In the genomic region with DNA sequence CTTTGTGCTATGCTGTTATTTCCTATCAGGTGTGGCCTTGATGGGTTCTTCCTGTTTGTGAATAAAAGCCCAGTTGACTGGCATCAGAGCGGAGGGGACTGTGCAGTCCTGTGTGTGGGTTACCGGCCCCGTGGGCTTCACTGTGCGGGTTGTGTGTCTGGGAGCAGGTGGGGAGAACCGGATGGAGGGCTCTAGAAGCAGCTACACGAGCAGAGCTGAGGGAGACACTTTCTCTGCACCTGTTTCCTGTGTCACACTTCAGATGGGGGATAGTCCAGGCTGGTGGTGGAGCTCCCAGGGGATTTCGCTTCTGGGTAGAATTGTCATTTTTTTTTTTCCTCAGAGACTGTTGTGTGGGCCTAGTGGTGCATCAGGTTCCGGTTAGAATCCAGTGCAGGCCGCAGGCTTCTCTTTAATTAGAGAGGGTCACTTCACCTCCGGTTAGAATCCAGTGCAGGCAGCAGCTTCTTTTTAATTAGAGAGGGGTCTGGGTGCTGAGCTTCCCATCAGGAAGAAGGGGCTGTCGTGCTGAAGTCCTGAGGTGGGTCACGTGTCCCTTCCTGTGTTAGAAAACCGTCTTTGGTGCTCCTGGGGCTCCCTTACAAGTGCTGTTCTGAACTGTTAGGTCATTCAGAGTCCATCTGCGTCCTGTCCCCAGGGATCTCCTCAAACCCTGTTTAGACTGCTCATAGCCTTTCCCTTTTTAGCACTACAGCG, we compare ENCODE assay signal across 9 cellular contexts.
A peak's percentile ranks its signal among the peaks of the same experiment; 100 is the strongest.
DNase-seq lines count a peak whose midpoint lies in the region; ATAC-seq and TF ChIP-seq lines count a peak whose summit lies in the region.
"Had no signal": no experiment of that assay in that cellular context is flagged by ENCODE, and none has a peak within 500 bp of the region (broad histone marks: within the 10 kb centered on the region; RNA-seq: fewer than 3 reads in every experiment).

No MANE protein-coding gene starts in this region.

- peaks cover 13% of the 10 kb centered on the region; the same call in 1 of the 2 replicates for H4K20me1 ChIP-seq in PC-3 (ENCODE audit: low read length)

- ATAC-seq in HG03558 (IDR thresholded peaks at IDR 0.05; ENCODE audit: extremely low read depth, unreplicated experiment) = peak; percentile 84
- ATAC-seq in naive thymus-derived CD4-positive, alpha-beta T cell = peak; percentile 67
- ATAC-seq in PC-3 = no peak
- ATAC-seq: K562 had no signal

- H3K79me2 ChIP-seq in PC-3 (ENCODE audit: low read length) = peaks cover 98% of the 10 kb centered on the region

- H3K36me3 Mint-ChIP-seq in naive thymus-derived CD4-positive, alpha-beta T cell = peaks cover 0 to 39% (median 0%) of the 10 kb centered on the region in 5 donors

- H3K36me3 ChIP-seq in naive thymus-derived CD4-positive, alpha-beta T cell (ENCODE audit: control insufficient read depth in 2 of 3, insufficient read depth in 3 of 3, low read length in 3 of 3) = no peaks in the 10 kb centered on the region
- H3K36me3 ChIP-seq in PC-3 (ENCODE audit: low read depth, low read length) = no peaks in the 10 kb centered on the region

- TF ChIP-seq CTCF in GM12875 (IDR thresholded peaks at IDR 0.05; ENCODE audit: borderline replicate concordance, insufficient read depth, low read depth, low read length) (no peak), GM20000 (IDR thresholded peaks at IDR 0.05; ENCODE audit: extremely low read depth, missing control alignments) (no peak), PC-3 (conservative IDR thresholded peaks at IDR 0.05; ENCODE audit: low read depth, low read length) (no peak)

- H3K27ac Mint-ChIP-seq in naive thymus-derived CD4-positive, alpha-beta T cell = peak overlapping the region; percentile 84 to 98 (median 93)

- no peak overlapping the region for H3K4me2 ChIP-seq in PC-3 (ENCODE audit: low read length)

- no TSS peak for BruUV-seq in PC-3 (replicated peaks; lab: Mats Ljungman, UMichigan)

- H3K4me3 ChIP-seq in GM12875 (ENCODE audit: low read depth, low read length) (peak overlapping the region; percentile 50), PC-3 (ENCODE audit: low read length) (no peak overlapping the region)
- H3K4me3 ChIP-seq in naive thymus-derived CD4-positive, alpha-beta T cell (ENCODE audit: low read length) = peak overlapping the region; percentile 22
- H3K4me3 ChIP-seq: K562 had no signal

- H3K4me1 ChIP-seq in naive thymus-derived CD4-positive, alpha-beta T cell (ENCODE audit: control insufficient read depth in 2 of 2, insufficient read depth in 2 of 2, low read length in 2 of 2) = peaks cover 50 to 92% of the 10 kb centered on the region in 2 donors
- H3K4me1 ChIP-seq in PC-3 (ENCODE audit: insufficient read depth, low read length) = peaks cover 11% of the 10 kb centered on the region; the same call in 1 of the 2 replicates

- CTCF ChIA-PET in naive thymus-derived CD4-positive, alpha-beta T cell (lab: Charles Lee) = interaction anchor here (0.8 to 0.9 kb wide), 2 partner anchors 27 to 31 kb away, joined by 3 read pairs; no protein-coding TSS in a partner anchor
- CTCF ChIA-PET in PC-3 (lab: Charles Lee) = no interaction called here

- peak overlapping the region; percentile 65 to 88 (median 82) for H3K4me3 Mint-ChIP-seq in naive thymus-derived CD4-positive, alpha-beta T cell

- H3K27me3 ChIP-seq in naive thymus-derived CD4-positive, alpha-beta T cell (ENCODE audit: control insufficient read depth in 2 of 2, insufficient read depth in 2 of 2, low read length in 2 of 2) = no peaks in the 10 kb centered on the region
- H3K27me3 ChIP-seq in PC-3 (ENCODE audit: low read length) = no peaks in the 10 kb centered on the region

- H3K9me3 ChIP-seq in naive thymus-derived CD4-positive, alpha-beta T cell (ENCODE audit: control insufficient read depth in 2 of 3, low read length in 3 of 3) = no peaks in the 10 kb centered on the region
- no peaks in the 10 kb centered on the region for H3K9me3 ChIP-seq in PC-3 (ENCODE audit: low read length)

- peaks cover 0 to 2% (median 0%) of the 10 kb centered on the region in 11 donors for H3K9me3 Mint-ChIP-seq in naive thymus-derived CD4-positive, alpha-beta T cell

- H2AFZ ChIP-seq in PC-3 (ENCODE audit: low read length) = no peak overlapping the region

- H3K4me1 Mint-ChIP-seq in naive thymus-derived CD4-positive, alpha-beta T cell = peaks cover 84 to 100% (median 95%) of the 10 kb centered on the region in 7 donors

- H3K27me3 Mint-ChIP-seq in naive thymus-derived CD4-positive, alpha-beta T cell = no peaks in the 10 kb centered on the region

- intact Hi-C loops in naive thymus-derived CD4-positive, alpha-beta T cell (cut with micrococcal nuclease) = loop anchor here (1.0 to 10.0 kb wide), 4 partner anchors 32 to 570 kb away; partner anchors contain the start of genes ING1 (in 1 of the 2) and NAXD (in 1 of the 2)
- intact Hi-C loops in PC-3 (cut with micrococcal nuclease) = no loop called here

- POLR2A ChIA-PET in naive thymus-derived CD4-positive, alpha-beta T cell (lab: Charles Lee) = interaction anchor here (0.5 to 1.3 kb wide), 11 partner anchors 10 to 1444 kb away, joined by 3 to 10 read pairs (median 4); no protein-coding TSS in a partner anchor
- POLR2A ChIA-PET in PC-3 (lab: Charles Lee; ENCODE audit: unreplicated experiment) = no interaction called here

- H3K27ac ChIP-seq in naive thymus-derived CD4-positive, alpha-beta T cell (ENCODE audit: low read depth, low read length) = peak overlapping the region; percentile 62
- no peak overlapping the region for H3K27ac ChIP-seq in PC-3 (ENCODE audit: low read length)

- no peaks in the 10 kb centered on the region for H3F3A ChIP-seq in PC-3 (ENCODE audit: low read length, unreplicated experiment)

- no peaks in the 10 kb centered on the region for H3K9me2 ChIP-seq in PC-3 (replicated peaks; ENCODE audit: low read length)

- H3K9ac ChIP-seq in PC-3 (ENCODE audit: low read length) = no peak overlapping the region

- peak; percentile 79 for DNase-seq in GM20000 (ENCODE audit: low spot score)
- peak; percentile 16 for DNase-seq in activated effector memory CD4-positive, alpha-beta T cell treated with Interleukin-2 at 50 U/mL for 16 hours
- DNase-seq in naive thymus-derived CD4-positive, alpha-beta T cell = peak in 6 of 9 donors; percentile 52 to 68 (median 58)
- DNase-seq in 8988T = no peak
- no peak for DNase-seq in PC-3
- DNase-seq in HuH-7.5 (ENCODE audit: low spot score) = no peak

Comparison
In these comparisons a context has a peak if more than half of its experiments do, and no peak if none do; other contexts are left out.
1. DNase-seq: peak in GM20000 (single experiment), activated effector memory CD4-positive, alpha-beta T cell treated with Interleukin-2 at 50 U/mL for 16 hours (single experiment) and naive thymus-derived CD4-positive, alpha-beta T cell (6 of 9); none in 8988T (single experiment), PC-3 (single experiment) and HuH-7.5 (single experiment).